In genomic region chrX:103453655-103454054, GRCh38 we compare ENCODE assay signal across 15 cellular contexts.
A peak's percentile ranks its signal among the peaks of the same experiment; 100 is the strongest.
DNase-seq lines count a peak whose midpoint lies in the region; ATAC-seq and TF ChIP-seq lines count a peak whose summit lies in the region.
"Had no signal": no experiment of that assay in that cellular context is flagged by ENCODE, and none has a peak within 500 bp of the region (broad histone marks: within the 10 kb centered on the region; RNA-seq: fewer than 3 reads in every experiment).

No MANE protein-coding gene starts in this region.

- H3K27me3 Mint-ChIP-seq in HFFc6 (ENCODE audit: insufficient read depth): no peaks in the 10 kb centered on the region
- H3K27me3 Mint-ChIP-seq in stimulated activated naive B cell treated with anti-CD40 and anti-IgM and Interleukin-4, amounts not matched to agents 10 μg/mL and 1 μg/mL and 100 μg/mL, for 72 hours: no peaks in the 10 kb centered on the region
- H3K27me3 Mint-ChIP-seq: T-helper 17 cell had no signal

- ATAC-seq in stimulated activated naive B cell treated with anti-CD40 and anti-IgM and Interleukin-4, amounts not matched to agents 10 μg/mL and 1 μg/mL and 100 μg/mL, for 72 hours (replicated peaks): no peak
- ATAC-seq in GM21786 (IDR thresholded peaks at IDR 0.05; ENCODE audit: unreplicated experiment): no peak
- ATAC-seq: natural killer cell treated with Interleukin-12 subunit alpha and Interleukin-12 subunit beta and Interleukin-15 and Interleukin-18, amount 100 ng/mL, for 72 hours; stimulated activated naive CD8-positive, alpha-beta T cell treated with anti-CD3 and anti-CD28 coated beads, Interleukin-15, Interleukin-2, amounts not matched to agents 100 U/mL and 50 U/mL, for 24 hours; T-helper 17 cell had no signal

- no peak for TF ChIP-seq CTCF in HFFc6 (IDR thresholded peaks at IDR 0.05)

- H3K36me3 Mint-ChIP-seq in HFFc6 (ENCODE audit: low read depth): peaks cover 9% of the 10 kb centered on the region
- no peaks in the 10 kb centered on the region for H3K36me3 Mint-ChIP-seq in stimulated activated naive B cell treated with anti-CD40 and anti-IgM and Interleukin-4, amounts not matched to agents 10 μg/mL and 1 μg/mL and 100 μg/mL, for 72 hours
- H3K36me3 Mint-ChIP-seq: activated naive CD8-positive, alpha-beta T cell; natural killer cell treated with Interleukin-12 subunit alpha and Interleukin-12 subunit beta and Interleukin-15 and Interleukin-18, amount 100 ng/mL, for 72 hours had no signal

- DNase-seq in AG08396 (ENCODE audit: low spot score) (peak; percentile 46), HFFc6 (peak; percentile 93), amniotic stem cell (lab: John Stamatoyannopoulos, UW) (peak; percentile 71), hepatic stellate cell (ENCODE audit: low spot score) (peak; percentile 46)
- DNase-seq in stimulated activated naive B cell treated with anti-CD40 and anti-IgM and Interleukin-4, amounts not matched to agents 10 μg/mL and 1 μg/mL and 100 μg/mL, for 72 hours: no peak
- no peak for DNase-seq in stimulated activated CD4-positive, alpha-beta T cell treated with anti-CD3 and anti-CD28 coated beads, Interleukin-4, amount 100 ng/mL, for 1 hour
- DNase-seq in activated CD8-positive, alpha-beta memory T cell treated with anti-CD3 and anti-CD28 coated beads, Interleukin-2, amount 50 U/mL, for 48 hours: no peak
- DNase-seq: effector memory CD4-positive, alpha-beta T cell; Kasumi-1; NCI-H69; stimulated activated naive CD8-positive, alpha-beta T cell treated with anti-CD3 and anti-CD28 coated beads, Interleukin-15, Interleukin-2, amounts not matched to agents 100 U/mL and 50 U/mL, for 24 hours; T-helper 17 cell had no signal

- H3K9me3 Mint-ChIP-seq in HFFc6: no peaks in the 10 kb centered on the region
- H3K9me3 Mint-ChIP-seq in stimulated activated naive B cell treated with anti-CD40 and anti-IgM and Interleukin-4, amounts not matched to agents 10 μg/mL and 1 μg/mL and 100 μg/mL, for 72 hours: no peaks in the 10 kb centered on the region
- H3K9me3 Mint-ChIP-seq: natural killer cell treated with Interleukin-12 subunit alpha and Interleukin-12 subunit beta and Interleukin-15 and Interleukin-18, amount 100 ng/mL, for 72 hours had no signal

- H3K27ac Mint-ChIP-seq in HFFc6: peak overlapping the region; percentile 91
- no peak overlapping the region for H3K27ac Mint-ChIP-seq in stimulated activated naive B cell treated with anti-CD40 and anti-IgM and Interleukin-4, amounts not matched to agents 10 μg/mL and 1 μg/mL and 100 μg/mL, for 72 hours
- H3K27ac Mint-ChIP-seq: activated naive CD8-positive, alpha-beta T cell; natural killer cell treated with Interleukin-12 subunit alpha and Interleukin-12 subunit beta and Interleukin-15 and Interleukin-18, amount 100 ng/mL, for 72 hours; T-helper 17 cell had no signal

- 0 out of 2 replicates have a peak overlapping the region, but pooled peaks have one; percentile 33 for H3K4me3 Mint-ChIP-seq in HFFc6
- no peak overlapping the region for H3K4me3 Mint-ChIP-seq in stimulated activated naive B cell treated with anti-CD40 and anti-IgM and Interleukin-4, amounts not matched to agents 10 μg/mL and 1 μg/mL and 100 μg/mL, for 72 hours
- H3K4me3 Mint-ChIP-seq: activated naive CD8-positive, alpha-beta T cell; natural killer cell treated with Interleukin-12 subunit alpha and Interleukin-12 subunit beta and Interleukin-15 and Interleukin-18, amount 100 ng/mL, for 72 hours; T-helper 17 cell had no signal

- peaks cover 15% of the 10 kb centered on the region for H3K4me1 Mint-ChIP-seq in HFFc6 (ENCODE audit: low read depth)
- no peaks in the 10 kb centered on the region for H3K4me1 Mint-ChIP-seq in stimulated activated naive B cell treated with anti-CD40 and anti-IgM and Interleukin-4, amounts not matched to agents 10 μg/mL and 1 μg/mL and 100 μg/mL, for 72 hours
- H3K4me1 Mint-ChIP-seq: T-helper 17 cell had no signal

Comparison
In these comparisons a context has a peak if more than half of its experiments do, and no peak if none do; other contexts are left out.
1. DNase-seq: peak in AG08396 (single experiment), HFFc6 (single experiment), amniotic stem cell (single experiment) and hepatic stellate cell (single experiment); none in stimulated activated naive B cell treated with anti-CD40 and anti-IgM and Interleukin-4, amounts not matched to agents 10 μg/mL and 1 μg/mL and 100 μg/mL, for 72 hours (single experiment), stimulated activated CD4-positive, alpha-beta T cell treated with anti-CD3 and anti-CD28 coated beads, Interleukin-4, amount 100 ng/mL, for 1 hour (single experiment) and activated CD8-positive, alpha-beta memory T cell treated with anti-CD3 and anti-CD28 coated beads, Interleukin-2, amount 50 U/mL, for 48 hours (single experiment).